27 cellular contexts compared by ENCODE assay signal in the genomic region with DNA sequence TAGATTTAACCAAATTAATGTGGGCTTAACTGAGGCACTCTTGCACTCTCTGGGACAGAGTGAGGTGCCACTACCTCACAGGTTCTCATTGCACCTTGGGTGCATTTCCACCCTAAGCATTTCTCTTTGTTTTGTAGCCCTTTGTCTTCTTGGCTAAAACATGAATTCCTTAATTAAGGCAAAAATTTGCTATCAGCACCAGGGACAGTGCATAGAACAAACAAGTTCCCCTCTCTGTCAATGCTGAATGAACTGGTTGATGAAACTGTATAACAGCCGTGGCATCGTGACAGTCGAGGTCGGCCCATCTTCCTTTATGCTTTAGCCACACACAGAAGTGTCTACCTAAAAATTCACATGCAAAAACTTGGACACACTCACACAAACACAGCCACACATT.
A peak's percentile ranks its signal among the peaks of the same experiment; 100 is the strongest.
DNase-seq lines count a peak whose midpoint lies in the region; ATAC-seq and TF ChIP-seq lines count a peak whose summit lies in the region.
"Had no signal": no experiment of that assay in that cellular context is flagged by ENCODE, and none has a peak within 500 bp of the region (broad histone marks: within the 10 kb centered on the region; RNA-seq: fewer than 3 reads in every experiment).

No MANE protein-coding gene starts in this region.

- intact Hi-C loops in Right ventricle myocardium superior (cut with DNase I) = no loop called here

- H3K4me1 ChIP-seq in right atrium auricular region = no peaks in the 10 kb centered on the region
- H3K4me1 ChIP-seq: breast epithelium, esophagus muscularis mucosa, testis, uterus had no signal

- H3K27ac ChIP-seq in right atrium auricular region = no peak overlapping the region
- H3K27ac ChIP-seq: breast epithelium, esophagus muscularis mucosa, PC-9, testis, uterus had no signal

- no peaks in the 10 kb centered on the region for H3K36me3 Mint-ChIP-seq in glutamatergic neuron (ENCODE audit: unreplicated experiment)
- H3K36me3 Mint-ChIP-seq in T-cell = no peaks in the 10 kb centered on the region
- H3K36me3 Mint-ChIP-seq: CD8-positive, alpha-beta memory T cell; natural killer cell had no signal

- no peak overlapping the region for H3K4me3 Mint-ChIP-seq in glutamatergic neuron (ENCODE audit: unreplicated experiment)
- no peak overlapping the region for H3K4me3 Mint-ChIP-seq in T-cell
- H3K4me3 Mint-ChIP-seq: activated B cell treated with CpG ODN at 0.5 μM for 24 hours; B cell; CD8-positive, alpha-beta memory T cell; effector memory CD8-positive, alpha-beta T cell; natural killer cell had no signal

- H3K27me3 Mint-ChIP-seq in glutamatergic neuron (ENCODE audit: unreplicated experiment) (peaks cover 3% of the 10 kb centered on the region), T-cell (peaks cover 0 to 9% of the 10 kb centered on the region in 2 donors)
- H3K27me3 Mint-ChIP-seq: activated B cell treated with CpG ODN at 0.5 μM for 24 hours had no signal

- H3K27me3 ChIP-seq in right atrium auricular region = no peaks in the 10 kb centered on the region
- H3K27me3 ChIP-seq: breast epithelium, testis, uterus had no signal

- ATAC-seq in Right ventricle myocardium superior (ENCODE audit: poor library complexity) = no peak
- ATAC-seq in GM18909 (IDR thresholded peaks at IDR 0.05; ENCODE audit: poor library complexity, unreplicated experiment) = no peak
- no peak for ATAC-seq in T-cell (replicated peaks in 1 of 4)
- ATAC-seq: effector memory CD8-positive, alpha-beta T cell; left ventricle myocardium superior; natural killer cell; stimulated activated naive CD8-positive, alpha-beta T cell treated with anti-CD3 and anti-CD28 coated beads, Interleukin-15, Interleukin-2, amounts not matched to agents 100 U/mL and 50 U/mL, for 24 hours had no signal

- H3K4me1 Mint-ChIP-seq in glutamatergic neuron (ENCODE audit: low read depth, unreplicated experiment) (peaks cover 9% of the 10 kb centered on the region), T-cell (no peaks in the 10 kb centered on the region)
- H3K4me1 Mint-ChIP-seq: activated B cell treated with CpG ODN at 0.5 μM for 24 hours; B cell; CD8-positive, alpha-beta memory T cell; natural killer cell had no signal

- no peak overlapping the region for H3K27ac Mint-ChIP-seq in glutamatergic neuron (ENCODE audit: unreplicated experiment)
- no peak overlapping the region for H3K27ac Mint-ChIP-seq in T-cell
- H3K27ac Mint-ChIP-seq: activated B cell treated with CpG ODN at 0.5 μM for 24 hours; B cell; CD8-positive, alpha-beta memory T cell; effector memory CD8-positive, alpha-beta T cell; natural killer cell had no signal

- no peaks in the 10 kb centered on the region for H3K9me3 Mint-ChIP-seq in glutamatergic neuron (ENCODE audit: unreplicated experiment)
- H3K9me3 Mint-ChIP-seq in T-cell = no peaks in the 10 kb centered on the region
- H3K9me3 Mint-ChIP-seq: activated B cell treated with CpG ODN at 0.5 μM for 24 hours; CD8-positive, alpha-beta memory T cell; effector memory CD8-positive, alpha-beta T cell; natural killer cell had no signal

- H3K9me3 ChIP-seq in right atrium auricular region = no peaks in the 10 kb centered on the region
- H3K9me3 ChIP-seq: breast epithelium, esophagus muscularis mucosa, testis, uterus had no signal

- H3K4me3 ChIP-seq in right atrium auricular region = no peak overlapping the region
- H3K4me3 ChIP-seq: breast epithelium, esophagus muscularis mucosa, PC-9, testis, uterus had no signal

- POLR2A ChIA-PET in T-cell (lab: Charles Lee) = no interaction called here

- TF ChIP-seq CTCF in right atrium auricular region (IDR thresholded peaks at IDR 0.05) = no peak
- no peak for TF ChIP-seq CTCF in glutamatergic neuron (IDR thresholded peaks at IDR 0.05; ENCODE audit: partially characterized antibody, unreplicated experiment)

- DNase-seq in right atrium auricular region (ENCODE audit: low spot score) (peak; percentile 26), Right ventricle myocardium superior (no peak), RKO (ENCODE audit: low spot score) (peak; percentile 4), iPS-NIHi7 (ENCODE audit: extremely low spot score) (peak; percentile 27), glutamatergic neuron (no peak), T-cell (no peak)
- no peak for DNase-seq in stimulated activated CD4-positive, alpha-beta T cell treated with anti-CD3 and anti-CD28 coated beads, Interleukin-4, amount 100 ng/mL, for 1 hour
- DNase-seq: activated B cell treated with CpG ODN at 0.5 μM for 24 hours; activated naive CD4-positive, alpha-beta T cell treated with Interleukin-2 at 50 U/mL for 16 hours; amniotic stem cell; CD8-positive, alpha-beta memory T cell; effector memory CD8-positive, alpha-beta T cell; foreskin melanocyte; Karpas-422; left ventricle myocardium superior; natural killer cell; NCI-H1694; NCI-H510A; PC-9; SHP77 treated with DMSO at 0.1 percent for 48 hours; stimulated activated naive CD8-positive, alpha-beta T cell treated with anti-CD3 and anti-CD28 coated beads, Interleukin-15, Interleukin-2, amounts not matched to agents 100 U/mL and 50 U/mL, for 24 hours; testis; uterus had no signal

- CTCF ChIA-PET in T-cell (lab: Charles Lee) = no interaction called here

- no peaks in the 10 kb centered on the region for H3K36me3 ChIP-seq in right atrium auricular region
- H3K36me3 ChIP-seq: breast epithelium, esophagus muscularis mucosa, uterus had no signal

Comparison
In these comparisons a context has a peak if more than half of its experiments do, and no peak if none do; other contexts are left out.
1. DNase-seq: peak in right atrium auricular region (single experiment), RKO (single experiment) and iPS-NIHi7 (single experiment); none in Right ventricle myocardium superior (single experiment), stimulated activated CD4-positive, alpha-beta T cell treated with anti-CD3 and anti-CD28 coated beads, Interleukin-4, amount 100 ng/mL, for 1 hour (single experiment), glutamatergic neuron (single experiment) and T-cell (0 of 34).